In genomic region chr12:51087818-51088217, GRCh38 we compare ENCODE assay signal across 24 cellular contexts. TPM values are rescaled to one million over a fixed set of nuclear protein-coding genes. Genes with fewer than 3 reads are reported as not detected.
DNase-seq lines count a peak whose midpoint lies in the region; ATAC-seq and TF ChIP-seq lines count a peak whose summit lies in the region.
"Had no signal": no experiment of that assay in that cellular context is flagged by ENCODE, and none has a peak within 500 bp of the region (broad histone marks: within the 10 kb centered on the region; RNA-seq: fewer than 3 reads in every experiment).

No MANE protein-coding gene starts in this region.

- peak; percentile 46 for DNase-seq in stimulated activated CD4-positive, alpha-beta T cell treated with anti-CD3 and anti-CD28 coated beads, Interleukin-15, amount 100 ng/mL, for 24 hours
- no peak for DNase-seq in stimulated activated CD4-positive, alpha-beta T cell treated with anti-CD3 and anti-CD28 coated beads, Interleukin-12 subunit alpha, Interleukin-12 subunit beta, amount 100 ng/mL, for 4 hours
- peak in 1 of 2 donors; percentile 32 for DNase-seq in activated naive CD4-positive, alpha-beta T cell treated with anti-CD3 and anti-CD28 coated beads, Interleukin-2, amount 50 U/mL, for 72 hours (ENCODE audit: low spot score in 2 of 2)
- DNase-seq in breast epithelium (ENCODE audit: low spot score in 2 of 2) (no peak), foreskin fibroblast (no peak)
- DNase-seq: activated CD4-positive, CD25-positive, alpha-beta regulatory T cell; aorta; CD8-positive, alpha-beta T cell; effector memory CD4-positive, alpha-beta T cell; esophagus squamous epithelium; head of caudate nucleus; KG1; NCI-H187; NCI-H345; stomach; T1000 had no signal

- no peaks in the 10 kb centered on the region for H3K27me3 Mint-ChIP-seq in T-helper 1 cell treated with Interleukin-12 subunit alpha and Interleukin-12 subunit beta and Interleukin-4 antibody, amounts not matched to agents 30 μg/mL and 1 μg/mL, for 36 hours (ENCODE audit: low read depth)
- H3K27me3 Mint-ChIP-seq in stimulated activated naive CD8-positive, alpha-beta T cell treated with anti-CD3 and anti-CD28 coated beads, Interleukin-15, Interleukin-2, amounts not matched to agents 100 ng/mL and 50 ng/mL, for 24 hours, result no peaks in the 10 kb centered on the region
- H3K27me3 Mint-ChIP-seq: central memory CD8-positive, alpha-beta T cell; type B pancreatic cell had no signal

- peaks cover 11% of the 10 kb centered on the region for H3K4me1 Mint-ChIP-seq in T-helper 1 cell treated with Interleukin-12 subunit alpha and Interleukin-12 subunit beta and Interleukin-4 antibody, amounts not matched to agents 30 μg/mL and 1 μg/mL, for 36 hours (ENCODE audit: low read depth)
- peaks cover 19% of the 10 kb centered on the region for H3K4me1 Mint-ChIP-seq in stimulated activated naive CD8-positive, alpha-beta T cell treated with anti-CD3 and anti-CD28 coated beads, Interleukin-15, Interleukin-2, amounts not matched to agents 100 ng/mL and 50 ng/mL, for 24 hours (ENCODE audit: low read depth)
- H3K4me1 Mint-ChIP-seq: GM23338 had no signal

- no peaks in the 10 kb centered on the region for H3K4me1 ChIP-seq in breast epithelium

- peaks cover 11% of the 10 kb centered on the region for H3K36me3 Mint-ChIP-seq in T-helper 1 cell treated with Interleukin-12 subunit alpha and Interleukin-12 subunit beta and Interleukin-4 antibody, amounts not matched to agents 30 μg/mL and 1 μg/mL, for 36 hours (ENCODE audit: low read depth)
- H3K36me3 Mint-ChIP-seq in activated naive CD4-positive, alpha-beta T cell treated with anti-CD3 and anti-CD28 coated beads, Interleukin-2, amount 50 U/mL, for 72 hours, result peaks cover under 1 to 5% of the 10 kb centered on the region in 2 donors
- H3K36me3 Mint-ChIP-seq in stimulated activated naive CD8-positive, alpha-beta T cell treated with anti-CD3 and anti-CD28 coated beads, Interleukin-15, Interleukin-2, amounts not matched to agents 100 ng/mL and 50 ng/mL, for 24 hours (ENCODE audit: low read depth), result no peaks in the 10 kb centered on the region
- H3K36me3 Mint-ChIP-seq: type B pancreatic cell had no signal

- no peak overlapping the region for H3K4me3 ChIP-seq in breast epithelium
- H3K4me3 ChIP-seq in foreskin fibroblast (ENCODE audit: low read depth in 1 of 2, low read length in 2 of 2), result no peak overlapping the region
- H3K4me3 ChIP-seq: esophagus squamous epithelium, GM23338, SK-N-MC, stomach had no signal

- no peaks in the 10 kb centered on the region for H3K9me3 Mint-ChIP-seq in T-helper 1 cell treated with Interleukin-12 subunit alpha and Interleukin-12 subunit beta and Interleukin-4 antibody, amounts not matched to agents 30 μg/mL and 1 μg/mL, for 36 hours
- no peaks in the 10 kb centered on the region for H3K9me3 Mint-ChIP-seq in activated naive CD4-positive, alpha-beta T cell treated with anti-CD3 and anti-CD28 coated beads, Interleukin-2, amount 50 U/mL, for 72 hours
- no peaks in the 10 kb centered on the region for H3K9me3 Mint-ChIP-seq in stimulated activated naive CD8-positive, alpha-beta T cell treated with anti-CD3 and anti-CD28 coated beads, Interleukin-15, Interleukin-2, amounts not matched to agents 100 ng/mL and 50 ng/mL, for 24 hours
- H3K9me3 Mint-ChIP-seq: CD8-positive, alpha-beta T cell; central memory CD8-positive, alpha-beta T cell; GM23338; type B pancreatic cell had no signal

- intact Hi-C loops in breast epithelium (cut with DNase I; ENCODE audit: low total_unique reads), result no loop called here

- no peak overlapping the region for H3K4me3 Mint-ChIP-seq in T-helper 1 cell treated with Interleukin-12 subunit alpha and Interleukin-12 subunit beta and Interleukin-4 antibody, amounts not matched to agents 30 μg/mL and 1 μg/mL, for 36 hours
- H3K4me3 Mint-ChIP-seq in stimulated activated naive CD8-positive, alpha-beta T cell treated with anti-CD3 and anti-CD28 coated beads, Interleukin-15, Interleukin-2, amounts not matched to agents 100 ng/mL and 50 ng/mL, for 24 hours, result peak overlapping the region; percentile 31
- H3K4me3 Mint-ChIP-seq: CD8-positive, alpha-beta T cell; central memory CD8-positive, alpha-beta T cell; GM23338; type B pancreatic cell had no signal

- TF ChIP-seq POLR2A in breast epithelium (IDR thresholded peaks at IDR 0.05), result no peak

- no peak for TF ChIP-seq CTCF in breast epithelium (IDR thresholded peaks at IDR 0.05)
- no peak for TF ChIP-seq CTCF in foreskin fibroblast (IDR thresholded peaks at IDR 0.05; ENCODE audit: low read depth, low read length)

- H3K27ac ChIP-seq in breast epithelium, result no peak overlapping the region
- H3K27ac ChIP-seq: esophagus squamous epithelium, neutrophil, SK-N-MC, stomach had no signal

- no peaks in the 10 kb centered on the region for H3K36me3 ChIP-seq in breast epithelium

- H3K27me3 ChIP-seq in breast epithelium, result no peaks in the 10 kb centered on the region
- H3K27me3 ChIP-seq: esophagus squamous epithelium, neutrophil, stomach had no signal

- ATAC-seq in activated naive CD4-positive, alpha-beta T cell treated with anti-CD3 and anti-CD28 coated beads, Interleukin-2, amount 50 U/mL, for 72 hours, result peak; percentile 33 to 65
- ATAC-seq in HG03460 (IDR thresholded peaks at IDR 0.05; ENCODE audit: unreplicated experiment), result no peak
- ATAC-seq: CD8-positive, alpha-beta T cell; GM23338 had no signal

- peak overlapping the region; percentile 52 for H3K27ac Mint-ChIP-seq in T-helper 1 cell treated with Interleukin-12 subunit alpha and Interleukin-12 subunit beta and Interleukin-4 antibody, amounts not matched to agents 30 μg/mL and 1 μg/mL, for 36 hours
- H3K27ac Mint-ChIP-seq in activated naive CD4-positive, alpha-beta T cell treated with anti-CD3 and anti-CD28 coated beads, Interleukin-2, amount 50 U/mL, for 72 hours, result peak overlapping the region in 1 of 2 donors; percentile 4
- peak overlapping the region; percentile 36 for H3K27ac Mint-ChIP-seq in stimulated activated naive CD8-positive, alpha-beta T cell treated with anti-CD3 and anti-CD28 coated beads, Interleukin-15, Interleukin-2, amounts not matched to agents 100 ng/mL and 50 ng/mL, for 24 hours
- H3K27ac Mint-ChIP-seq: CD8-positive, alpha-beta T cell; GM23338; type B pancreatic cell had no signal

- no peaks in the 10 kb centered on the region for H3K9me3 ChIP-seq in breast epithelium
- H3K9me3 ChIP-seq: esophagus squamous epithelium, neutrophil, stomach had no signal

RNA-seq across cellular contexts. Expression of gene CSRNP2, which starts 4.4 kb away (rescaled TPM):
- total RNA-seq in activated naive CD4-positive, alpha-beta T cell treated with anti-CD3 and anti-CD28 coated beads, Interleukin-2, amount 50 U/mL, for 72 hours, result 10 to 100 TPM; 12.0 to 15.0 TPM
- total RNA-seq in breast epithelium, result 10 to 100 TPM; 20.2 to 37.3 (median 35.7) TPM

RNA-seq across cellular contexts. Expression of gene LETMD1, which starts 39.7 kb away (rescaled TPM):
- total RNA-seq in activated naive CD4-positive, alpha-beta T cell treated with anti-CD3 and anti-CD28 coated beads, Interleukin-2, amount 50 U/mL, for 72 hours, result 100 to 1,000 TPM in 1 of 2 donors, 10 to 100 TPM in 1; 91.0 to 124 TPM
- total RNA-seq in breast epithelium, result 10 to 100 TPM; 63.6 to 92.0 (median 82.1) TPM
